In genomic region chr6:3162067-3162497, GRCh38 we compare ENCODE assay signal across 8 cellular contexts. TPM values are rescaled to one million over a fixed set of nuclear protein-coding genes. Genes with fewer than 3 reads are reported as not detected.
A peak's percentile ranks its signal among the peaks of the same experiment; 100 is the strongest.
DNase-seq lines count a peak whose midpoint lies in the region; ATAC-seq and TF ChIP-seq lines count a peak whose summit lies in the region.

No MANE protein-coding gene starts in this region.

- H3K4me1 ChIP-seq in Loucy (ENCODE audit: insufficient read depth, low read length, poor library complexity, severe bottlenecking) = peaks cover 54% of the 10 kb centered on the region

- ATAC-seq in natural killer cell treated with Interleukin-12 subunit alpha and Interleukin-12 subunit beta and Interleukin-15 and Interleukin-18, amount 100 ng/mL, for 72 hours = peak in 1 of 2 donors; percentile 52

- H3K4me2 ChIP-seq in Loucy (ENCODE audit: low read depth, low read length, poor library complexity, severe bottlenecking) = peak overlapping the region; percentile 83

- H3K9me3 ChIP-seq in Loucy (ENCODE audit: insufficient read depth, low read depth, low read length) = no peaks in the 10 kb centered on the region

- no peaks in the 10 kb centered on the region for H3K27me3 ChIP-seq in Loucy (ENCODE audit: insufficient read depth, low read length, poor library complexity, severe bottlenecking)

- peaks cover 3% of the 10 kb centered on the region for H3K79me2 ChIP-seq in Loucy (ENCODE audit: insufficient read depth, low read length)

- peak overlapping the region; percentile 77 to 79 for H3K4me3 Mint-ChIP-seq in CD14-positive monocyte
- H3K4me3 Mint-ChIP-seq in natural killer cell treated with Interleukin-12 subunit alpha and Interleukin-12 subunit beta and Interleukin-15 and Interleukin-18, amount 100 ng/mL, for 72 hours = peak overlapping the region; percentile 73

- intact Hi-C loops in CD14-positive monocyte (cut with micrococcal nuclease) = loop anchor here in 1 of 2 donors (5.0 kb wide), 1 partner anchor 45 kb away; the partner anchor contains the start of gene BPHL

- no peaks in the 10 kb centered on the region for H3K36me3 ChIP-seq in Loucy (ENCODE audit: insufficient read depth, low read length)

- no peaks in the 10 kb centered on the region for H3K9me2 ChIP-seq in Loucy (replicated peaks; ENCODE audit: low read depth, low read length)

- DNase-seq in CD14-positive monocyte (ENCODE audit: low spot score) = no peak
- peak; percentile 50 for DNase-seq in cerebellar cortex (ENCODE audit: low spot score)
- no peak for DNase-seq in natural killer cell treated with Interleukin-12 subunit alpha and Interleukin-12 subunit beta and Interleukin-15 and Interleukin-18, amount 100 ng/mL, for 72 hours (ENCODE audit: low spot score)
- DNase-seq in pons (ENCODE audit: low spot score) = no peak
- DNase-seq in activated gamma-delta T cell treated with Interleukin-2 at 50 U/mL for 16 hours = no peak
- no peak for DNase-seq in NCI-H748 (lab: John Stamatoyannopoulos, UW; ENCODE audit: unreplicated experiment)
- DNase-seq in NCI-H187 (lab: John Stamatoyannopoulos, UW) = no peak

- no peak overlapping the region for H3K27ac Mint-ChIP-seq in CD14-positive monocyte
- H3K27ac Mint-ChIP-seq in natural killer cell treated with Interleukin-12 subunit alpha and Interleukin-12 subunit beta and Interleukin-15 and Interleukin-18, amount 100 ng/mL, for 72 hours = peak overlapping the region in 1 of 2 donors; percentile 19

- H3K9ac ChIP-seq in Loucy (ENCODE audit: low read depth, low read length, poor library complexity, severe bottlenecking) = peak overlapping the region; percentile 88

- H3K9me3 Mint-ChIP-seq in CD14-positive monocyte = peaks cover 0 to 10% (median 4%) of the 10 kb centered on the region in 7 donors
- peaks cover 3% of the 10 kb centered on the region for H3K9me3 Mint-ChIP-seq in natural killer cell treated with Interleukin-12 subunit alpha and Interleukin-12 subunit beta and Interleukin-15 and Interleukin-18, amount 100 ng/mL, for 72 hours

- peaks cover 3 to 10% of the 10 kb centered on the region in 2 donors for H3K36me3 Mint-ChIP-seq in CD14-positive monocyte
- no peaks in the 10 kb centered on the region for H3K36me3 Mint-ChIP-seq in natural killer cell treated with Interleukin-12 subunit alpha and Interleukin-12 subunit beta and Interleukin-15 and Interleukin-18, amount 100 ng/mL, for 72 hours

- H2AFZ ChIP-seq in Loucy (ENCODE audit: low read length) = peak overlapping the region; percentile 95; the same call in 1 of the 2 replicates

- H4K20me1 ChIP-seq in Loucy (ENCODE audit: insufficient read depth, low read length, poor library complexity, severe bottlenecking) = no peaks in the 10 kb centered on the region

- peaks cover 45% of the 10 kb centered on the region for H3K4me1 Mint-ChIP-seq in CD14-positive monocyte
- H3K4me1 Mint-ChIP-seq in natural killer cell treated with Interleukin-12 subunit alpha and Interleukin-12 subunit beta and Interleukin-15 and Interleukin-18, amount 100 ng/mL, for 72 hours (ENCODE audit: low read depth in 2 of 2) = peaks cover 18 to 19% of the 10 kb centered on the region in 2 donors

- peaks cover 42 to 51% (median 50%) of the 10 kb centered on the region in 3 donors for H3K27me3 Mint-ChIP-seq in CD14-positive monocyte (ENCODE audit: low read depth in 3 of 3)
- H3K27me3 Mint-ChIP-seq in natural killer cell treated with Interleukin-12 subunit alpha and Interleukin-12 subunit beta and Interleukin-15 and Interleukin-18, amount 100 ng/mL, for 72 hours = peaks cover 20 to 25% of the 10 kb centered on the region in 2 donors

- TF ChIP-seq CTCF in CD14-positive monocyte (IDR thresholded peaks at IDR 0.05) (no peak), Loucy (conservative IDR thresholded peaks at IDR 0.05; ENCODE audit: low read length) (no peak)

- H3F3A ChIP-seq in Loucy (ENCODE audit: low read depth) = peaks cover 6% of the 10 kb centered on the region; the same call in 1 of the 2 replicates

- peak overlapping the region; percentile 96 for H3K4me3 ChIP-seq in Loucy (ENCODE audit: low read length, poor library complexity, severe bottlenecking)

RNA-seq across cellular contexts. Expression of gene TUBB2A, which starts 4.7 kb away (rescaled TPM):
- polyA plus RNA-seq in CD14-positive monocyte = 1 to 10 TPM; 2.4 to 4.2 TPM
- total RNA-seq in natural killer cell treated with Interleukin-12 subunit alpha and Interleukin-12 subunit beta and Interleukin-15 and Interleukin-18, amount 100 ng/mL, for 72 hours = 1 to 10 TPM; 1.7 to 5.8 TPM

RNA-seq across cellular contexts. Expression of gene BPHL, which starts 43.6 kb away (rescaled TPM):
- polyA plus RNA-seq in CD14-positive monocyte = 1 to 10 TPM; 5.9 to 7.8 TPM
- total RNA-seq in natural killer cell treated with Interleukin-12 subunit alpha and Interleukin-12 subunit beta and Interleukin-15 and Interleukin-18, amount 100 ng/mL, for 72 hours = 1 to 10 TPM; 5.6 to 7.3 TPM
